27 cellular contexts compared by ENCODE assay signal in genomic region chr4:42927946-42928345, GRCh38. TPM values are rescaled to one million over a fixed set of nuclear protein-coding genes. Genes with fewer than 3 reads are reported as not detected.
"Had no signal": no experiment of that assay in that cellular context is flagged by ENCODE, and none has a peak within 500 bp of the region (broad histone marks: within the 10 kb centered on the region; RNA-seq: fewer than 3 reads in every experiment).

No MANE protein-coding gene starts in this region.

- H3K4me2 ChIP-seq: KMS-11 had no signal

- H3K27ac Mint-ChIP-seq: activated B cell treated with CpG ODN at 0.5 μM for 24 hours; activated CD4-positive, alpha-beta memory T cell treated with anti-CD3 and anti-CD28 coated beads for 36 hours; activated CD4-positive, alpha-beta T cell treated with anti-CD3 and anti-CD28 coated beads, Interleukin-2, amount 10 ng/mL, durations not matched to agents 7 days and 5 days; activated naive CD4-positive, alpha-beta T cell treated with anti-CD3 and anti-CD28 coated beads, Interleukin-2, amount 50 U/mL, for 72 hours; activated naive CD8-positive, alpha-beta T cell treated with anti-CD3 and anti-CD28 coated beads, Interleukin-2, amount 50 U/mL, for 24 hours; brain; T-cell had no signal

- H3K4me3 Mint-ChIP-seq: activated B cell treated with CpG ODN at 0.5 μM for 24 hours; activated CD4-positive, alpha-beta memory T cell treated with anti-CD3 and anti-CD28 coated beads for 36 hours; activated CD4-positive, alpha-beta T cell treated with anti-CD3 and anti-CD28 coated beads, Interleukin-2, amount 10 ng/mL, durations not matched to agents 7 days and 5 days; activated naive CD8-positive, alpha-beta T cell treated with anti-CD3 and anti-CD28 coated beads, Interleukin-2, amount 50 U/mL, for 24 hours; activated T-cell treated with anti-CD3 and anti-CD28 coated beads, Interleukin-2, amount 50 U/mL, for 4 hours; brain; T-cell had no signal

- H3K27me3 ChIP-seq: cardiac muscle cell had no signal

- H3K36me3 Mint-ChIP-seq: activated CD4-positive, alpha-beta memory T cell treated with anti-CD3 and anti-CD28 coated beads for 36 hours; activated naive CD4-positive, alpha-beta T cell treated with anti-CD3 and anti-CD28 coated beads, Interleukin-2, amount 50 U/mL, for 72 hours; brain; T-cell had no signal

- H3K27me3 Mint-ChIP-seq: activated B cell treated with CpG ODN at 0.5 μM for 24 hours; activated CD4-positive, alpha-beta T cell treated with anti-CD3 and anti-CD28 coated beads, Interleukin-2, amount 10 ng/mL, durations not matched to agents 7 days and 5 days; brain had no signal

- H3K9me3 Mint-ChIP-seq: activated B cell treated with CpG ODN at 0.5 μM for 24 hours; activated CD4-positive, alpha-beta memory T cell treated with anti-CD3 and anti-CD28 coated beads for 36 hours; activated CD4-positive, alpha-beta T cell treated with anti-CD3 and anti-CD28 coated beads, Interleukin-2, amount 10 ng/mL, durations not matched to agents 7 days and 5 days; activated naive CD8-positive, alpha-beta T cell treated with anti-CD3 and anti-CD28 coated beads, Interleukin-2, amount 50 U/mL, for 24 hours; activated T-cell treated with anti-CD3 and anti-CD28 coated beads, Interleukin-2, amount 50 U/mL, for 4 hours; brain; T-cell had no signal

- H3K27ac ChIP-seq: cardiac muscle cell, KMS-11, SK-N-MC had no signal

- H3K9ac ChIP-seq: KMS-11 had no signal

- DNase-seq: activated B cell treated with CpG ODN at 0.5 μM for 24 hours; activated CD4-positive, alpha-beta memory T cell treated with anti-CD3 and anti-CD28 coated beads for 36 hours; activated CD4-positive, alpha-beta T cell treated with anti-CD3 and anti-CD28 coated beads for 1 hour; activated CD4-positive, alpha-beta T cell treated with anti-CD3 and anti-CD28 coated beads, Interleukin-2, amount 10 ng/mL, durations not matched to agents 7 days and 5 days; activated CD8-positive, alpha-beta memory T cell treated with anti-CD3 and anti-CD28 coated beads for 24 hours; activated effector memory CD4-positive, alpha-beta T cell treated with anti-CD3 and anti-CD28 coated beads, Interleukin-2, amount 50 U/mL, for 16 hours; activated naive CD4-positive, alpha-beta T cell treated with Interleukin-2 at 50 U/mL for 16 hours; activated naive CD8-positive, alpha-beta T cell treated with anti-CD3 and anti-CD28 coated beads, Interleukin-2, amount 50 U/mL, for 24 hours; activated T-cell treated with anti-CD3 and anti-CD28 coated beads, Interleukin-2, amount 50 U/mL, for 4 hours; amygdala; MM.1S; NCI-H1105; NCI-H1436; NCI-H187; NCI-H2081; NCI-H446; NCI-H524; T-cell; T-helper 2 cell; T1000 had no signal

- H3K36me3 ChIP-seq: cardiac muscle cell had no signal

- ATAC-seq: activated naive CD4-positive, alpha-beta T cell treated with anti-CD3 and anti-CD28 coated beads, Interleukin-2, amount 50 U/mL, for 72 hours; activated naive CD8-positive, alpha-beta T cell treated with anti-CD3 and anti-CD28 coated beads, Interleukin-2, amount 50 U/mL, for 24 hours; activated T-cell treated with anti-CD3 and anti-CD28 coated beads, Interleukin-2, amount 50 U/mL, for 4 hours; Right ventricle myocardium inferior; T-cell had no signal

- H3K4me1 Mint-ChIP-seq: activated B cell treated with CpG ODN at 0.5 μM for 24 hours; activated CD4-positive, alpha-beta T cell treated with anti-CD3 and anti-CD28 coated beads, Interleukin-2, amount 10 ng/mL, durations not matched to agents 7 days and 5 days; activated naive CD8-positive, alpha-beta T cell treated with anti-CD3 and anti-CD28 coated beads, Interleukin-2, amount 50 U/mL, for 24 hours; brain; T-cell had no signal

- H3K4me3 ChIP-seq: cardiac muscle cell, SK-N-MC had no signal

RNA-seq across cellular contexts. Expression of gene GRXCR1, which starts 35.4 kb away (rescaled TPM):
- total RNA-seq: activated B cell treated with CpG ODN at 0.5 μM for 24 hours; activated CD4-positive, alpha-beta memory T cell treated with anti-CD3 and anti-CD28 coated beads for 36 hours; activated CD4-positive, alpha-beta T cell treated with anti-CD3 and anti-CD28 coated beads, Interleukin-2, amount 10 ng/mL, durations not matched to agents 7 days and 5 days; activated naive CD4-positive, alpha-beta T cell treated with anti-CD3 and anti-CD28 coated beads, Interleukin-2, amount 50 U/mL, for 72 hours; activated T-cell treated with anti-CD3 and anti-CD28 coated beads, Interleukin-2, amount 50 U/mL, for 4 hours; astrocyte; cardiac muscle cell; Right ventricle myocardium inferior; T-cell had no signal
- polyA plus RNA-seq: cardiac muscle cell had no signal
